9 cellular contexts compared by ENCODE assay signal in the genomic region with DNA sequence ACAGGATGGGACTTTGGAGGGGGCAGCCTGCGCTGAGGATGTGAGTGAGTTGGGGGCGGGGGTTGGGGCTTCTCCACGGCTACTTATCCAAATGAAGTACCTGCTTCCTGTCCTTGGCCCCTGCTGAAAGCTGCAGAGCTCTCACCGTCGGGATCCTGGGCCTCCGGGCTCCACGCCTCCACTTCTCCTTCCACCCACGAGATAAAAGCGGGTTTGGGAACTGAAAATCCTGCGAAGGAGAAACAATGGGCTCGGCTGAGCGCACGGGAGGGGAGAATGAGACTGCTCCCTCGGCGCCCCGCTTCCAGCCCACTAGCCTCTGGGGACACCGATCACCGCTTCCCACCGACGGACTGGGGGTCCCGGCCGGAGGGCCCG. TPM values are rescaled to one million over a fixed set of nuclear protein-coding genes. Genes with fewer than 3 reads are reported as not detected.
DNase-seq lines count a peak whose midpoint lies in the region; ATAC-seq, FAIRE-seq and TF ChIP-seq lines count a peak whose summit lies in the region.
"Had no signal": no experiment of that assay in that cellular context is flagged by ENCODE, and none has a peak within 500 bp of the region (broad histone marks: within the 10 kb centered on the region; RNA-seq: fewer than 3 reads in every experiment).

No MANE protein-coding gene starts in this region.

- no peaks in the 10 kb centered on the region for H3K27me3 Mint-ChIP-seq in chondrocyte (ENCODE audit: low read depth)

- DNase-seq in DMS53 (lab: John Stamatoyannopoulos, UW) (peak; percentile 55), DMS53 treated with DMSO at 0.1 percent for 48 hours (lab: John Stamatoyannopoulos, UW; ENCODE audit: unreplicated experiment) (no peak), NCI-H226 (peak; percentile 12), chondrocyte (ENCODE audit: low spot score) (no peak), frontal cortex (ENCODE audit: low spot score in 2 of 2) (no peak), medulla oblongata (ENCODE audit: extremely low spot score) (no peak)

- peaks cover 7% of the 10 kb centered on the region for H3K36me3 Mint-ChIP-seq in chondrocyte (ENCODE audit: low read depth)

- peaks cover 22% of the 10 kb centered on the region for H3K4me1 Mint-ChIP-seq in chondrocyte (ENCODE audit: low read depth)

- H3K36me3 ChIP-seq in mucosa of stomach (ENCODE audit: control insufficient read depth, insufficient read depth, low read length) = no peaks in the 10 kb centered on the region

- peak overlapping the region; percentile 94 for H3K9ac ChIP-seq in mucosa of stomach (ENCODE audit: low read length)

- H3K4me3 ChIP-seq in mucosa of stomach (ENCODE audit: low read length) = peak overlapping the region; percentile 72
- H3K4me3 ChIP-seq: A549 had no signal

- no peak for TF ChIP-seq CTCF in chondrocyte (IDR thresholded peaks at IDR 0.05)

- H3K27ac Mint-ChIP-seq in chondrocyte (ENCODE audit: unreplicated experiment) = peak overlapping the region; percentile 89

- ATAC-seq in GM21825 (IDR thresholded peaks at IDR 0.05; ENCODE audit: unreplicated experiment) = peak; percentile 19

- H3K4me1 ChIP-seq in mucosa of stomach (ENCODE audit: control insufficient read depth, insufficient read depth, low read length) = peaks cover 14% of the 10 kb centered on the region
- H3K4me1 ChIP-seq: A549 had no signal

- no peaks in the 10 kb centered on the region for H3K9me3 Mint-ChIP-seq in chondrocyte (ENCODE audit: low read depth)

- FAIRE-seq in frontal cortex (lab: Jason Lieb, UNC) = no peak
- FAIRE-seq: A549 had no signal

- H3K4me3 Mint-ChIP-seq in chondrocyte (ENCODE audit: unreplicated experiment) = peak overlapping the region; percentile 83

- no peaks in the 10 kb centered on the region for H3K27me3 ChIP-seq in mucosa of stomach (ENCODE audit: control insufficient read depth, insufficient read depth, low read length)

- H3K9me3 ChIP-seq in mucosa of stomach (ENCODE audit: control insufficient read depth, low read length) = no peaks in the 10 kb centered on the region
- H3K9me3 ChIP-seq: A549 had no signal

RNA-seq across cellular contexts. Expression of a gene that starts 0.5 kb away (rescaled TPM):
- total RNA-seq in chondrocyte = 17.0 to 20.2 TPM (median 17.7 TPM) in 3 replicates
- 18.3 TPM for total RNA-seq in frontal cortex

RNA-seq across cellular contexts. Expression of a gene that starts 13.5 kb away (rescaled TPM):
- 11.7 to 15.0 TPM (median 13.7 TPM) in 3 replicates for total RNA-seq in chondrocyte
- 7.3 TPM for total RNA-seq in frontal cortex

RNA-seq across cellular contexts. Expression of a gene that starts 25.2 kb away (rescaled TPM):
- total RNA-seq in chondrocyte = 5.9 to 8.5 TPM (median 7.1 TPM) in 3 replicates
- total RNA-seq in frontal cortex = 9.0 TPM

RNA-seq across cellular contexts. Expression of a gene that starts 26.8 kb away (rescaled TPM):
- total RNA-seq in chondrocyte = 8.3 to 11.1 TPM (median 8.6 TPM) in 3 replicates
- 6.1 TPM for total RNA-seq in frontal cortex

RNA-seq across cellular contexts. Expression of a gene that starts 50.4 kb away (rescaled TPM):
- total RNA-seq in chondrocyte (3.5 to 6.7 TPM (median 6.7 TPM) in 3 replicates), frontal cortex (15.1 TPM)

Comparison
In these comparisons a context has a peak if more than half of its experiments do, and no peak if none do; other contexts are left out.
1. DNase-seq: peak in DMS53 (single experiment) and NCI-H226 (single experiment); none in DMS53 treated with DMSO at 0.1 percent for 48 hours (single experiment), chondrocyte (single experiment), frontal cortex (0 of 2) and medulla oblongata (single experiment).